ENCODE assay signal across 30 cellular contexts in the genomic region with DNA sequence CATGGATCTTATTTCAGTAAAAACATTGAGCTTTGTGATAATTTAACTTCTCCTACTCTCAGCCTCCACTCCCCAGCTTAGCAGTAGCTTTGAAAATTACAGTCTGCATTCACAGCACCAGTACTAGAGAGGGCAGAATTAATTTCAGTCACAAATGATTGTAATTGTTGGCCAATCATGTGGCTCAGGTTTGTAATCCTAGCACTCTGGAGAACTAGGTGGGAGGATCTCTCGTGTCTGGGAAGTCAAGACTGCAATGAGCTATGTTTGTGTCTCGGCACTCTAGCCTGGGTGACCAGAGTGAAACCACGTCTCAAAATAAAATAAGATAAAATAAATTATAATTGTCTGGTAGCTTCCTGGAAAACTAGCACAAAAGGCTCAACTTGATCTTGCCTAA.
"Had no signal": no experiment of that assay in that cellular context is flagged by ENCODE, and none has a peak within 500 bp of the region (broad histone marks: within the 10 kb centered on the region; RNA-seq: fewer than 3 reads in every experiment).

No MANE protein-coding gene starts in this region.

- ATAC-seq: foreskin keratinocyte; sciatic nerve; stimulated activated memory B cell treated with anti-CD40 and anti-IgM and Interleukin-4, amounts not matched to agents 10 μg/mL and 1 μg/mL and 100 μg/mL, for 72 hours; stimulated activated naive CD8-positive, alpha-beta T cell treated with anti-CD3 and anti-CD28 coated beads, Interleukin-15, amount 100 ng/mL, for 72 hours; WTC11 had no signal

- H3K27me3 ChIP-seq: foreskin keratinocyte, neutrophil, ovary, uterus had no signal

- DNase-seq: activated CD4-positive, alpha-beta memory T cell treated with anti-CD3 and anti-CD28 coated beads, Interleukin-2, amount 10 ng/mL, durations not matched to agents 7 days and 5 days; activated CD4-positive, alpha-beta T cell treated with anti-CD3 and anti-CD28 coated beads for 1 hour; activated CD4-positive, alpha-beta T cell treated with anti-CD3 and anti-CD28 coated beads, Interleukin-2, amount 10 ng/mL, durations not matched to agents 7 days and 5 days; activated CD8-positive, alpha-beta memory T cell treated with anti-CD3 and anti-CD28 coated beads, Interleukin-2, amount 50 U/mL, for 48 hours; activated gamma-delta T cell; activated naive CD4-positive, alpha-beta T cell treated with anti-CD3 and anti-CD28 coated beads, Interleukin-2, amount 10 ng/mL, durations not matched to agents 7 days and 5 days; activated naive CD8-positive, alpha-beta T cell treated with anti-CD3 and anti-CD28 coated beads, Interleukin-2, amount 10 ng/mL, durations not matched to agents 7 days and 5 days; activated T-cell treated with anti-CD3 and anti-CD28 coated beads, Interleukin-2, amount 50 U/mL, for 24 hours; amniotic stem cell; central memory CD4-positive, alpha-beta T cell; dermis blood vessel endothelial cell; effector CD4-positive, alpha-beta T cell; erythroblast; foreskin keratinocyte; left ventricle myocardium inferior; naive B cell; nephron progenitor cell; ovary; retina; small intestine; stimulated activated CD4-positive, alpha-beta T cell treated with anti-CD3 and anti-CD28 coated beads, Interleukin-1b, Interleukin-23, amount 100 ng/mL, for 48 hours; stimulated activated CD4-positive, alpha-beta T cell treated with anti-CD3 and anti-CD28 coated beads, Interleukin-4, amount 100 ng/mL, for 4 hours; stimulated activated CD8-positive, alpha-beta memory T cell treated with anti-CD3 and anti-CD28 coated beads, Interleukin-4, amount 100 ng/mL, for 48 hours; stimulated activated naive CD8-positive, alpha-beta T cell treated with anti-CD3 and anti-CD28 coated beads, Interleukin-15, amount 100 ng/mL, for 72 hours; substantia nigra; uterus had no signal

- H3K27ac ChIP-seq: foreskin keratinocyte, left ventricle myocardium inferior, neutrophil, ovary, uterus had no signal

- H3K4me1 ChIP-seq: foreskin keratinocyte, left ventricle myocardium inferior, uterus had no signal

- H3K9me3 ChIP-seq: neutrophil, ovary had no signal

- H3K36me3 ChIP-seq: left ventricle myocardium inferior, neutrophil, ovary, uterus had no signal

- H3K4me3 ChIP-seq: left ventricle myocardium inferior, ovary, uterus had no signal
